Comparison of ENCODE assay signal across 17 cellular contexts in the genomic region with DNA sequence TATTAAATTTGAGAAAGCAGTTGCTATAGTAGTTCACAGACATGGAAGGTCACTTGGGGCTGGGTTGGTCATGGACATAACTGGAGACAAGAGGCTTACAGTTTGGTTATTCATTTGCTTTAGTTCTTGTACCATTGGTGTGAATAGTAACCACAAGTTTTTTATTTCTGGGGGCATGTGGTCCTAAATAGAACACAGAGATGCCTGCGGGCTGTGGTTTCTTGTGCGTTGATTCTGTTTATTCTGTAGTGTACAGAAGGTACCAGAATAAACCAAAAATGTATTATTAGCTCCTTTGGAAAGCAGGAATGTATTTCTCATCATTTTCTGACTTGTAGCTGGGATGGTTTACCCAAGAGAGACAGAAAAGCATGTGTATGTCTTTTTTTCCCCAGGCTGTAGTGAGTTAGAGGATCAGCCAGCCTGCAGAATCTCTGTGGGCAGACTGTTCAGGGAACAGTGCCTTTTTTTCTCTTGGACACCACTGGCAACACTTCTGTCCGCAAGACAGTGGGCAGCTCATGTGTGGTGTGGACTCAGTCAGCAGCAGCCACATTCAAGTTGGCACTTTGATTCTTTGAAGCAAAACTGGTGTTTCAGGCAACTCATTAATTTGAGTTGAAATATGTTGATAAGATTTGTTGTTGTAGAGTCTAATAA.
DNase-seq lines count a peak whose midpoint lies in the region; ATAC-seq lines count a peak whose summit lies in the region.
"Had no signal": no experiment of that assay in that cellular context is flagged by ENCODE, and none has a peak within 500 bp of the region (broad histone marks: within the 10 kb centered on the region; RNA-seq: fewer than 3 reads in every experiment).

No MANE protein-coding gene starts in this region.

- ATAC-seq in GM21381 (IDR thresholded peaks at IDR 0.05; ENCODE audit: unreplicated experiment) (peak; percentile 73), HG03108 (IDR thresholded peaks at IDR 0.05; ENCODE audit: unreplicated experiment) (peak; percentile 67), HG03280 (IDR thresholded peaks at IDR 0.05; ENCODE audit: unreplicated experiment) (no peak)
- ATAC-seq: gastrocnemius medialis; naive thymus-derived CD8-positive, alpha-beta T cell had no signal

- DNase-seq in EH (ENCODE audit: low read depth): peak; percentile 29
- peak; percentile 14 for DNase-seq in fibroblast of peridontal ligament (ENCODE audit: extremely low read depth)
- no peak for DNase-seq in activated naive CD4-positive, alpha-beta T cell treated with anti-CD3 and anti-CD28 coated beads, Interleukin-2, amount 10 ng/mL, durations not matched to agents 7 days and 5 days
- DNase-seq in activated CD8-positive, alpha-beta memory T cell treated with anti-CD3 and anti-CD28 coated beads, Interleukin-2, amount 50 U/mL, for 4 hours: no peak
- DNase-seq in activated T-cell treated with anti-CD3 and anti-CD28 coated beads, Interleukin-2, amount 50 U/mL, for 1 hour: no peak
- DNase-seq: activated T-cell treated with anti-CD3 and anti-CD28 coated beads for 4 hours; gastrocnemius medialis; HCEC 1CT; kidney; naive thymus-derived CD8-positive, alpha-beta T cell; NCI-H1105; SK-N-SH; tibial artery; WERI-Rb-1 had no signal

- no peak overlapping the region for H3K4me3 Mint-ChIP-seq in activated naive CD4-positive, alpha-beta T cell treated with anti-CD3 and anti-CD28 coated beads, Interleukin-2, amount 10 ng/mL, durations not matched to agents 7 days and 5 days
- H3K4me3 Mint-ChIP-seq: naive thymus-derived CD8-positive, alpha-beta T cell had no signal

- CTCF ChIA-PET in activated naive CD4-positive, alpha-beta T cell treated with anti-CD3 and anti-CD28 coated beads, Interleukin-2, amount 10 ng/mL, durations not matched to agents 7 days and 5 days (lab: Charles Lee): no interaction called here

- H3K4me1 Mint-ChIP-seq in activated naive CD4-positive, alpha-beta T cell treated with anti-CD3 and anti-CD28 coated beads, Interleukin-2, amount 10 ng/mL, durations not matched to agents 7 days and 5 days: no peaks in the 10 kb centered on the region
- H3K4me1 Mint-ChIP-seq: naive thymus-derived CD8-positive, alpha-beta T cell had no signal

- H3K36me3 Mint-ChIP-seq in activated naive CD4-positive, alpha-beta T cell treated with anti-CD3 and anti-CD28 coated beads, Interleukin-2, amount 10 ng/mL, durations not matched to agents 7 days and 5 days: peaks cover 2% of the 10 kb centered on the region

- H3K9me3 Mint-ChIP-seq in activated naive CD4-positive, alpha-beta T cell treated with anti-CD3 and anti-CD28 coated beads, Interleukin-2, amount 10 ng/mL, durations not matched to agents 7 days and 5 days: no peaks in the 10 kb centered on the region
- H3K9me3 Mint-ChIP-seq: naive thymus-derived CD8-positive, alpha-beta T cell had no signal

- H3K27me3 Mint-ChIP-seq in activated naive CD4-positive, alpha-beta T cell treated with anti-CD3 and anti-CD28 coated beads, Interleukin-2, amount 10 ng/mL, durations not matched to agents 7 days and 5 days: no peaks in the 10 kb centered on the region
- H3K27me3 Mint-ChIP-seq: naive thymus-derived CD8-positive, alpha-beta T cell had no signal

- H3K27ac Mint-ChIP-seq in activated naive CD4-positive, alpha-beta T cell treated with anti-CD3 and anti-CD28 coated beads, Interleukin-2, amount 10 ng/mL, durations not matched to agents 7 days and 5 days: no peak overlapping the region
- H3K27ac Mint-ChIP-seq: naive thymus-derived CD8-positive, alpha-beta T cell had no signal

Comparison
In these comparisons a context has a peak if more than half of its experiments do, and no peak if none do; other contexts are left out.
1. DNase-seq: peak in EH (single experiment) and fibroblast of peridontal ligament (single experiment); none in activated naive CD4-positive, alpha-beta T cell treated with anti-CD3 and anti-CD28 coated beads, Interleukin-2, amount 10 ng/mL, durations not matched to agents 7 days and 5 days (single experiment), activated CD8-positive, alpha-beta memory T cell treated with anti-CD3 and anti-CD28 coated beads, Interleukin-2, amount 50 U/mL, for 4 hours (single experiment) and activated T-cell treated with anti-CD3 and anti-CD28 coated beads, Interleukin-2, amount 50 U/mL, for 1 hour (single experiment).